ENCODE assay signal across 9 cellular contexts in genomic region chr1:225921734-225922709, GRCh38. TPM values are rescaled to one million over a fixed set of nuclear protein-coding genes. Genes with fewer than 3 reads are reported as not detected.
DNase-seq lines count a peak whose midpoint lies in the region; ATAC-seq, FAIRE-seq and TF ChIP-seq lines count a peak whose summit lies in the region.
"Had no signal": no experiment of that assay in that cellular context is flagged by ENCODE, and none has a peak within 500 bp of the region (broad histone marks: within the 10 kb centered on the region; RNA-seq: fewer than 3 reads in every experiment).

No MANE protein-coding gene starts in this region.

- H3K4me2 ChIP-seq in A549, result peak overlapping the region; percentile 89
- peak overlapping the region; percentile 89 for H3K4me2 ChIP-seq in GM23338

- H3K27me3 Mint-ChIP-seq in GM23338 (ENCODE audit: insufficient read depth, low read depth, poor library complexity), result peaks cover 14% of the 10 kb centered on the region

- no peaks in the 10 kb centered on the region for H3K9me3 ChIP-seq in A549

- POLR2A ChIA-PET in A549 (lab: Yijun Ruan, JAX) (no interaction called here), RWPE1 (lab: Yijun Ruan, JAX; ENCODE audit: low non-redundant PET) (interaction anchor here (0.5 to 3.6 kb wide), 3 partner anchors 22 to 39 kb away, joined by 3 to 22 read pairs (median 3); partner anchors contain the start of gene TMEM63A)

- H3K9me2 ChIP-seq in GM23338 (ENCODE audit: insufficient read depth), result no peaks in the 10 kb centered on the region

- H3K4me1 Mint-ChIP-seq in GM23338, result peaks cover 19% of the 10 kb centered on the region

- CTCF ChIA-PET in A549 (lab: Yijun Ruan, JAX) (interaction anchor here (0.5 to 6.2 kb wide), 15 partner anchors 9 to 652 kb away, joined by 3 to 54 read pairs (median 4); partner anchors contain the start of gene EPHX1), RWPE1 (lab: Yijun Ruan, JAX) (interaction anchor here (0.5 to 1.9 kb wide), 6 partner anchors 14 to 597 kb away, joined by 3 to 11 read pairs (median 4); partner anchors contain the start of gene TMEM63A)

- peaks cover 60% of the 10 kb centered on the region for H3K36me3 Mint-ChIP-seq in GM23338 (ENCODE audit: low read depth)

- TF ChIP-seq RAD21 in A549 (conservative IDR thresholded peaks at IDR 0.05 in 1 of 2, IDR thresholded peaks at IDR 0.05 in 1 of 2), result no peak

- H3K27ac ChIP-seq in A549 (peak overlapping the region in 1 of 2 experiments; percentile 99; a peak in 1 of 6 replicates), GM23338 (ENCODE audit: low read depth) (no peak overlapping the region), RWPE1 (peak overlapping the region; percentile 97), foreskin keratinocyte (peak overlapping the region; percentile 40)

- 90% methylated on average over 17 of the region's 23 CpGs for WGBS in A549 (ENCODE audit: missing lambda C conversion rate)

- H3K4me1 ChIP-seq in A549 (peaks cover 22% of the 10 kb centered on the region), GM23338 (ENCODE audit: insufficient read depth) (peaks cover 28% of the 10 kb centered on the region), foreskin keratinocyte (peaks cover 17% of the 10 kb centered on the region)

- peaks cover 17% of the 10 kb centered on the region for H3F3A ChIP-seq in GM23338 (replicated peaks; ENCODE audit: low read depth)

- no peaks in the 10 kb centered on the region for H3K27me3 ChIP-seq in GM23338 (ENCODE audit: insufficient read depth)
- H3K27me3 ChIP-seq in foreskin keratinocyte, result no peaks in the 10 kb centered on the region

- no peak overlapping the region for H3K27ac Mint-ChIP-seq in GM23338

- no peak for TF ChIP-seq EP300 in A549 (IDR thresholded peaks at IDR 0.05)

- peak overlapping the region; percentile 96 for H3K4me3 Mint-ChIP-seq in GM23338

- TF ChIP-seq CTCF in A549 (IDR thresholded peaks at IDR 0.05) (no peak), GM23338 (conservative IDR thresholded peaks at IDR 0.05; ENCODE audit: low read depth in 2 of 2) (no peak), RWPE1 (conservative IDR thresholded peaks at IDR 0.05; ENCODE audit: low read depth) (no peak), foreskin keratinocyte (conservative IDR thresholded peaks at IDR 0.05) (no peak)

- peaks cover 22% of the 10 kb centered on the region for H3K79me2 ChIP-seq in GM23338 (replicated peaks; ENCODE audit: insufficient read depth)

- FAIRE-seq in A549 (lab: Jason Lieb, UNC), result no peak

- peaks cover 13% of the 10 kb centered on the region; the same call in 1 of the 2 replicates for H4K20me1 ChIP-seq in GM23338 (replicated peaks; ENCODE audit: insufficient read depth)

- no peak overlapping the region for H3K4me3 ChIP-seq in A549
- peak overlapping the region; percentile 93; the same call in 1 of the 2 replicates for H3K4me3 ChIP-seq in GM23338

- DNase-seq in A549 (ENCODE audit: low read depth in 1 of 2, low spot score in 1 of 2), result no peak
- DNase-seq in GM23338 (ENCODE audit: low spot score), result no peak
- DNase-seq in RWPE1 (ENCODE audit: low spot score), result peak; percentile 97
- DNase-seq in foreskin keratinocyte, result peak; percentile 95 to 98

- H3K36me3 ChIP-seq in GM23338 (ENCODE audit: insufficient read depth), result peaks cover 34% of the 10 kb centered on the region

- TF ChIP-seq POLR2A in A549 (IDR thresholded peaks at IDR 0.05; ENCODE audit: low read length), result no peak

- H3K9me3 Mint-ChIP-seq in GM23338, result no peaks in the 10 kb centered on the region

- no peak overlapping the region for H2AFZ ChIP-seq in GM23338

- ATAC-seq in A549 (no peak), GM23338 (no peak), foreskin keratinocyte (peak; percentile 73), HG02759 (IDR thresholded peaks at IDR 0.05; ENCODE audit: unreplicated experiment) (no peak), GM18868 (IDR thresholded peaks at IDR 0.05; ENCODE audit: unreplicated experiment) (no peak), GM21717 (IDR thresholded peaks at IDR 0.05; ENCODE audit: unreplicated experiment) (no peak), HG03442 (IDR thresholded peaks at IDR 0.05; ENCODE audit: unreplicated experiment) (no peak)

TF ChIP-seq in A549, 52 proteins besides CTCF, POLR2A, EP300 and RAD21:
- TF ChIP-seq HOXB13 (CRISPR knock-in tag; IDR thresholded peaks at IDR 0.05; ENCODE audit: low read depth), result no peak
- no peak for TF ChIP-seq EHMT2 (IDR thresholded peaks at IDR 0.05; ENCODE audit: low read depth)
- no peak for TF ChIP-seq NR3C1 (IDR thresholded peaks at IDR 0.05)
- TF ChIP-seq RFX5 (IDR thresholded peaks at IDR 0.05), result no peak

TF ChIP-seq in GM23338, 12 proteins besides CTCF, POLR2A, EP300 and RAD21 (continues in another document):
- TF ChIP-seq NANOG (IDR thresholded peaks at IDR 0.05; ENCODE audit: borderline replicate concordance), result no peak
- TF ChIP-seq REST (IDR thresholded peaks at IDR 0.05; ENCODE audit: unreplicated experiment), result no peak
- no peak for TF ChIP-seq ZNF114 (CRISPR knock-in tag; IDR thresholded peaks at IDR 0.05)
- no peak for TF ChIP-seq ZNF331 (CRISPR knock-in tag; IDR thresholded peaks at IDR 0.05; ENCODE audit: low read depth)

RNA-seq across cellular contexts. Expression of gene PYCR2, which starts 2.0 kb away (rescaled TPM):
- polyA plus RNA-seq in A549 (2011; rRNA removed) (45.4 and 45.8 TPM in 2 replicates), A549 (2017; fragmentation: RNase III; extraction: RNeasy Plus Mini Kit Qiagen cat#74134 plus additional on column Dnase treatment) (48.1 to 56.3 TPM (median 50.5 TPM) in 3 replicates), GM23338 (2016; fragmentation: Nextera tagmentation; extraction: Ambion mirVana) (89.1 and 95.1 TPM in 2 replicates), foreskin keratinocyte (56.8 and 68.5 TPM in 2 replicates)
- 74.5 and 87.9 TPM in 2 replicates for polyA plus RNA-seq in A549 (2012; cell fraction: cytosol; rRNA removed)
- polyA plus RNA-seq in A549 (2012; cell fraction: nucleus; rRNA removed), result 120 and 161 TPM in 2 replicates
- polyA minus RNA-seq in A549 (2011; rRNA and poly(A)+ RNA removed), result 48.0 and 55.9 TPM in 2 replicates
- total RNA-seq in GM23338 (2014; rRNA removed; shearing (Covaris generic)), result 96.7 and 109 TPM in 2 replicates
- 51.2 and 51.3 TPM in 2 replicates for total RNA-seq in foreskin keratinocyte

RNA-seq across cellular contexts. Expression of gene LEFTY2, which starts 19.0 kb away (rescaled TPM):
- polyA plus RNA-seq in A549 (2011; rRNA removed) (0.08 TPM in 1 of 2 replicates, not detected in the other), A549 (2017; fragmentation: RNase III; extraction: RNeasy Plus Mini Kit Qiagen cat#74134 plus additional on column Dnase treatment) (not detected in 3 replicates), GM23338 (2016; fragmentation: Nextera tagmentation; extraction: Ambion mirVana) (8.3 and 10.2 TPM in 2 replicates), foreskin keratinocyte (not detected in 2 replicates)
- polyA plus RNA-seq in A549 (2012; cell fraction: cytosol; rRNA removed), result 0.04 and 0.07 TPM in 2 replicates
- 0.05 TPM in 1 of 2 replicates, not detected in the other for polyA plus RNA-seq in A549 (2012; cell fraction: nucleus; rRNA removed)
- not detected in 2 replicates for polyA minus RNA-seq in A549 (2011; rRNA and poly(A)+ RNA removed)
- 12.4 and 16.9 TPM in 2 replicates for total RNA-seq in GM23338 (2014; rRNA removed; shearing (Covaris generic))
- not detected in 2 replicates for total RNA-seq in foreskin keratinocyte
- total RNA-seq: NCI-H460 had no signal

RNA-seq across cellular contexts. Expression of gene LEFTY1, which starts 33.1 kb away (rescaled TPM):
- polyA plus RNA-seq in A549 (2011; rRNA removed) (0.93 and 1.00 TPM in 2 replicates), A549 (2017; fragmentation: RNase III; extraction: RNeasy Plus Mini Kit Qiagen cat#74134 plus additional on column Dnase treatment) (0.10 to 0.32 TPM (median 0.24 TPM) in 3 replicates), GM23338 (2016; fragmentation: Nextera tagmentation; extraction: Ambion mirVana) (25.7 and 27.5 TPM in 2 replicates), foreskin keratinocyte (not detected in 2 replicates)
- 0.30 and 0.34 TPM in 2 replicates for polyA plus RNA-seq in A549 (2012; cell fraction: cytosol; rRNA removed)
- 0.61 and 0.64 TPM in 2 replicates for polyA plus RNA-seq in A549 (2012; cell fraction: nucleus; rRNA removed)
- polyA minus RNA-seq in A549 (2011; rRNA and poly(A)+ RNA removed), result 0.29 TPM in 1 of 2 replicates, not detected in the other
- 65.4 and 67.1 TPM in 2 replicates for total RNA-seq in GM23338 (2014; rRNA removed; shearing (Covaris generic))
- not detected in 2 replicates for total RNA-seq in foreskin keratinocyte
- total RNA-seq: NCI-H460 had no signal

RNA-seq across cellular contexts. Expression of gene TMEM63A, which starts 39.8 kb away (rescaled TPM):
- polyA plus RNA-seq in A549 (2011; rRNA removed) (9.5 and 12.4 TPM in 2 replicates), A549 (2017; fragmentation: RNase III; extraction: RNeasy Plus Mini Kit Qiagen cat#74134 plus additional on column Dnase treatment) (6.9 to 7.5 TPM (median 7.4 TPM) in 3 replicates), GM23338 (2016; fragmentation: Nextera tagmentation; extraction: Ambion mirVana) (24.3 and 31.7 TPM in 2 replicates), foreskin keratinocyte (9.3 and 9.4 TPM in 2 replicates)
- polyA plus RNA-seq in A549 (2012; cell fraction: cytosol; rRNA removed), result 6.0 and 7.3 TPM in 2 replicates
- polyA plus RNA-seq in A549 (2012; cell fraction: nucleus; rRNA removed), result 45.6 and 50.6 TPM in 2 replicates
- 16.4 and 25.5 TPM in 2 replicates for polyA minus RNA-seq in A549 (2011; rRNA and poly(A)+ RNA removed)
- total RNA-seq in GM23338 (2014; rRNA removed; shearing (Covaris generic)), result 61.8 and 76.9 TPM in 2 replicates
- 12.0 and 13.5 TPM in 2 replicates for total RNA-seq in foreskin keratinocyte

Comparison
In these comparisons a context has a peak if more than half of its experiments do, and no peak if none do; other contexts are left out.
1. DNase-seq: peak in RWPE1 (single experiment) and foreskin keratinocyte (2 of 2); none in A549 (0 of 2) and GM23338 (single experiment).
2. RNA of gene LEFTY1, which starts 33.1 kb away (polyA plus RNA-seq): 25.7 to 27.5 TPM in GM23338; 0.10 to 1.00 TPM in A549 and not detected in foreskin keratinocyte; every median in the first group is over 10 times any median in the second.